Comparison of ENCODE assay signal across 9 cellular contexts in genomic region chr19:46493236-46494114, GRCh38. TPM values are rescaled to one million over a fixed set of nuclear protein-coding genes. Genes with fewer than 3 reads are reported as not detected.
DNase-seq lines count a peak whose midpoint lies in the region; ATAC-seq and TF ChIP-seq lines count a peak whose summit lies in the region.
"Had no signal": no experiment of that assay in that cellular context is flagged by ENCODE, and none has a peak within 500 bp of the region (broad histone marks: within the 10 kb centered on the region; RNA-seq: fewer than 3 reads in every experiment).

No MANE protein-coding gene starts in this region.

- POLR2A ChIA-PET in HEK293T (lab: Yijun Ruan, JAX): no interaction called here

- H3K36me3 Mint-ChIP-seq in T-helper 1 cell treated with Interleukin-12 subunit alpha and Interleukin-12 subunit beta and Interleukin-4 antibody, amounts not matched to agents 30 μg/mL and 1 μg/mL, for 36 hours (ENCODE audit: low read depth): no peaks in the 10 kb centered on the region
- H3K36me3 Mint-ChIP-seq in effector memory CD8-positive, alpha-beta T cell (ENCODE audit: insufficient read depth): peaks cover 9% of the 10 kb centered on the region
- H3K36me3 Mint-ChIP-seq in naive B cell: peaks cover 0 to 17% of the 10 kb centered on the region in 2 donors

- H3K27me3 Mint-ChIP-seq in T-helper 1 cell treated with Interleukin-12 subunit alpha and Interleukin-12 subunit beta and Interleukin-4 antibody, amounts not matched to agents 30 μg/mL and 1 μg/mL, for 36 hours (ENCODE audit: low read depth): peaks cover 73% of the 10 kb centered on the region
- H3K27me3 Mint-ChIP-seq in effector memory CD8-positive, alpha-beta T cell: peaks cover 61 to 83% of the 10 kb centered on the region in 2 donors
- H3K27me3 Mint-ChIP-seq in naive B cell: peaks cover 57 to 83% (median 67%) of the 10 kb centered on the region in 3 donors

- H3K27ac Mint-ChIP-seq in T-helper 1 cell treated with Interleukin-12 subunit alpha and Interleukin-12 subunit beta and Interleukin-4 antibody, amounts not matched to agents 30 μg/mL and 1 μg/mL, for 36 hours: no peak overlapping the region
- no peak overlapping the region for H3K27ac Mint-ChIP-seq in effector memory CD8-positive, alpha-beta T cell
- H3K27ac Mint-ChIP-seq in naive B cell: peak overlapping the region in 3 of 6 donors; percentile 19 to 92 (median 65)

- DNase-seq in AG08396 (ENCODE audit: low spot score) (peak; percentile 27), naive B cell (peak; percentile 33), HEK293T (ENCODE audit: extremely low spot score) (no peak), SHP77 treated with DMSO at 0.1 percent for 48 hours (lab: John Stamatoyannopoulos, UW) (no peak), NCI-H2081 treated with DMSO at 0.1 percent for 48 hours (lab: John Stamatoyannopoulos, UW) (no peak), NCI-H748 treated with DMSO at 0.1 percent for 48 hours (lab: John Stamatoyannopoulos, UW) (no peak)
- DNase-seq in effector memory CD8-positive, alpha-beta T cell: no peak
- DNase-seq: DMS 273 treated with DMSO at 0.1 percent for 48 hours had no signal

- H3K9me3 Mint-ChIP-seq in T-helper 1 cell treated with Interleukin-12 subunit alpha and Interleukin-12 subunit beta and Interleukin-4 antibody, amounts not matched to agents 30 μg/mL and 1 μg/mL, for 36 hours: no peaks in the 10 kb centered on the region
- no peaks in the 10 kb centered on the region for H3K9me3 Mint-ChIP-seq in effector memory CD8-positive, alpha-beta T cell
- H3K9me3 Mint-ChIP-seq in naive B cell: peaks cover 0 to 9% (median 5%) of the 10 kb centered on the region in 7 donors

- peak overlapping the region; percentile 57 for H3K4me3 Mint-ChIP-seq in T-helper 1 cell treated with Interleukin-12 subunit alpha and Interleukin-12 subunit beta and Interleukin-4 antibody, amounts not matched to agents 30 μg/mL and 1 μg/mL, for 36 hours
- peak overlapping the region; percentile 75 to 80 for H3K4me3 Mint-ChIP-seq in effector memory CD8-positive, alpha-beta T cell
- H3K4me3 Mint-ChIP-seq in naive B cell: peak overlapping the region in 7 of 8 donors; percentile 71 to 91 (median 81)

- CTCF ChIA-PET in HEK293T (lab: Yijun Ruan, JAX): no interaction called here

- peak; percentile 21 for ATAC-seq in effector memory CD8-positive, alpha-beta T cell (replicated peaks)
- peak; percentile 62 to 69 for ATAC-seq in naive B cell (ENCODE audit: low read depth in 2 of 2)

- peaks cover 7% of the 10 kb centered on the region for H3K4me1 Mint-ChIP-seq in T-helper 1 cell treated with Interleukin-12 subunit alpha and Interleukin-12 subunit beta and Interleukin-4 antibody, amounts not matched to agents 30 μg/mL and 1 μg/mL, for 36 hours (ENCODE audit: low read depth)
- H3K4me1 Mint-ChIP-seq in effector memory CD8-positive, alpha-beta T cell (ENCODE audit: low read depth in 2 of 2): peaks cover 10 to 15% of the 10 kb centered on the region in 2 donors
- H3K4me1 Mint-ChIP-seq in naive B cell: peaks cover 28 to 43% (median 38%) of the 10 kb centered on the region in 3 donors

TF ChIP-seq in HEK293T, 16 proteins besides CTCF, POLR2A, EP300 and RAD21:
- TF ChIP-seq FOXM1 (IDR thresholded peaks at IDR 0.05; ENCODE audit: borderline replicate concordance) (no peak), FOXA1 (IDR thresholded peaks at IDR 0.05) (no peak), BHLHE40 (IDR thresholded peaks at IDR 0.05; ENCODE audit: borderline replicate concordance) (no peak), ARNT (IDR thresholded peaks at IDR 0.05) (no peak), ZNF384 (IDR thresholded peaks at IDR 0.05) (no peak), NFRKB (IDR thresholded peaks at IDR 0.05) (no peak), FOXK2 (IDR thresholded peaks at IDR 0.05) (no peak), TARDBP (IDR thresholded peaks at IDR 0.05) (no peak), CTBP1 (IDR thresholded peaks at IDR 0.05; ENCODE audit: borderline replicate concordance) (no peak), SP1 (IDR thresholded peaks at IDR 0.05) (no peak), ELF4 (IDR thresholded peaks at IDR 0.05) (no peak), L3MBTL2 (conservative IDR thresholded peaks at IDR 0.05) (no peak), PKNOX1 (IDR thresholded peaks at IDR 0.05) (no peak), LEF1 (IDR thresholded peaks at IDR 0.05; ENCODE audit: borderline replicate concordance) (no peak), HDGF (IDR thresholded peaks at IDR 0.05; ENCODE audit: borderline replicate concordance) (no peak), SUZ12 (IDR thresholded peaks at IDR 0.05) (no peak)
TF ChIP-seq in HEK293T: peak in this region for 0.

RNA-seq across cellular contexts. Expression of gene PNMA8B, which starts 2.2 kb away (rescaled TPM):
- 1 to 10 TPM in 1 of 6 donors, under 1 TPM in 3, not detected in 2; 0.05 to 1.3 (median 0.12) TPM for polyA plus RNA-seq in naive B cell (ENCODE audit: low read depth in 6 of 6)

RNA-seq across cellular contexts. Expression of gene PNMA8A, which starts 22.1 kb away (rescaled TPM):
- polyA plus RNA-seq in naive B cell (ENCODE audit: low read depth in 6 of 6): not detected

Comparison
In these comparisons a context has a peak if more than half of its experiments do, and no peak if none do; other contexts are left out.
1. DNase-seq: peak in AG08396 (single experiment) and naive B cell (single experiment); none in effector memory CD8-positive, alpha-beta T cell (0 of 3), HEK293T (single experiment), SHP77 treated with DMSO at 0.1 percent for 48 hours (single experiment), NCI-H2081 treated with DMSO at 0.1 percent for 48 hours (single experiment) and NCI-H748 treated with DMSO at 0.1 percent for 48 hours (single experiment).
2. Peak in every context shown above with its lines, with median percentiles within 50 percentile points of each other: H3K4me3 Mint-ChIP-seq.